ENCODE assay signal across 23 cellular contexts in the genomic region with DNA sequence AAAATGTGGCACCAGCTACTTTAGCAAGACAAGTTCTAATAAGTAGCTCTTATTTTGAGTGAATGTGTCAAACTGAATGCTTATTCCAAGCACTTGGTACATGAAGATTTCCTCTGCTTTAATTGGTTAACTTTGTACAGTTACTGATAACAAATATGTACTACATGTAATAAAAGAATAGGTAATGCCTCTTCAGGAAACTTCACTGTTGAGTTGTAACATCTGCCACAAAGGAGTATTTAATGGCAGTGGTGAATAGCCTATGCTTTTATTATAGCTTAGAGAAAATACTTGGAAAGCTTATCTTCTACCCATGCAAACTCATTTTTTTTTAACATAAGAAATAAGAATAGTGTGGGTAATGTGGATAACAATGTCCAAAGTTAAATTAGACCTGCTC.
DNase-seq lines count a peak whose midpoint lies in the region; ATAC-seq and TF ChIP-seq lines count a peak whose summit lies in the region.
"Had no signal": no experiment of that assay in that cellular context is flagged by ENCODE, and none has a peak within 500 bp of the region (broad histone marks: within the 10 kb centered on the region; RNA-seq: fewer than 3 reads in every experiment).

No MANE protein-coding gene starts in this region.

- H3K4me3 ChIP-seq in cardiac muscle cell (no peak overlapping the region), psoas muscle (no peak overlapping the region), right lobe of liver (no peak overlapping the region)
- H3K4me3 ChIP-seq: A549; BLaER1 treated with 17β-estradiol and CSF1 and Interleukin-3, amounts not matched to agents 10 nM and 100 nM; GM12878; GM23248 had no signal

- no peak for DNase-seq in cardiac muscle cell (ENCODE audit: low read depth in 1 of 2, low spot score in 1 of 2)
- DNase-seq in cardiac septum (ENCODE audit: low spot score), result no peak
- DNase-seq in left colon, result no peak
- no peak for DNase-seq in psoas muscle
- no peak for DNase-seq in effector memory CD8-positive, alpha-beta T cell
- DNase-seq in right lobe of liver, result no peak
- DNase-seq: 8988T; ACHN; AML-193; BE2C; CD4-positive, alpha-beta T cell; CD8-positive, alpha-beta memory T cell; DMS 273 treated with DMSO at 0.1 percent for 48 hours; DMS79; EL; GDM1; GM23248; H7; HCEC 1CT had no signal

- H3K27ac Mint-ChIP-seq in effector memory CD8-positive, alpha-beta T cell, result no peak overlapping the region
- H3K27ac Mint-ChIP-seq: CD4-positive, alpha-beta T cell had no signal

- no peaks in the 10 kb centered on the region for H3K27me3 ChIP-seq in cardiac muscle cell
- H3K27me3 ChIP-seq in psoas muscle (ENCODE audit: insufficient read depth in 3 of 3, low read length in 2 of 3), result no peaks in the 10 kb centered on the region
- no peaks in the 10 kb centered on the region for H3K27me3 ChIP-seq in right lobe of liver
- H3K27me3 ChIP-seq: BE2C; BLaER1 treated with 17β-estradiol and CSF1 and Interleukin-3, amounts not matched to agents 10 nM and 100 nM had no signal

- H3K36me3 ChIP-seq in cardiac muscle cell, result peaks cover 23% of the 10 kb centered on the region
- peaks cover 6 to 53% of the 10 kb centered on the region in 2 donors for H3K36me3 ChIP-seq in psoas muscle (ENCODE audit: insufficient read depth in 1 of 2, low read depth in 1 of 2)
- peaks cover 0 to 15% (median 7%) of the 10 kb centered on the region in 4 donors for H3K36me3 ChIP-seq in right lobe of liver

- H3K4me1 ChIP-seq in cardiac muscle cell (ENCODE audit: low read depth) (peaks cover 17% of the 10 kb centered on the region), psoas muscle (no peaks in the 10 kb centered on the region), right lobe of liver (peaks cover 0 to 14% (median 1%) of the 10 kb centered on the region in 4 donors)
- H3K4me1 ChIP-seq: BE2C had no signal

- no peak overlapping the region for H3K4me3 Mint-ChIP-seq in effector memory CD8-positive, alpha-beta T cell
- H3K4me3 Mint-ChIP-seq: CD14-positive monocyte; CD4-positive, alpha-beta T cell; CD8-positive, alpha-beta memory T cell had no signal

- no peaks in the 10 kb centered on the region for H3K9me3 ChIP-seq in cardiac muscle cell (ENCODE audit: low read depth)
- no peaks in the 10 kb centered on the region for H3K9me3 ChIP-seq in psoas muscle
- H3K9me3 ChIP-seq in right lobe of liver, result no peaks in the 10 kb centered on the region
- H3K9me3 ChIP-seq: A549, BE2C had no signal

- H3K4me1 Mint-ChIP-seq in effector memory CD8-positive, alpha-beta T cell (ENCODE audit: low read depth in 2 of 2), result peaks cover 0 to 7% of the 10 kb centered on the region in 2 donors

- H3K9me3 Mint-ChIP-seq in effector memory CD8-positive, alpha-beta T cell, result no peaks in the 10 kb centered on the region
- H3K9me3 Mint-ChIP-seq: CD4-positive, alpha-beta T cell; CD8-positive, alpha-beta memory T cell had no signal

- peak; percentile 81 for ATAC-seq in left colon
- no peak for ATAC-seq in psoas muscle
- ATAC-seq in effector memory CD8-positive, alpha-beta T cell (replicated peaks), result no peak
- ATAC-seq in right lobe of liver, result no peak
- ATAC-seq: A549, GM12878 had no signal

- intact Hi-C loops in cardiac septum (cut with DNase I), result loop anchor here (10.0 kb wide), 1 partner anchor 167 kb away; a partner anchor contains a TSS
- intact Hi-C loops in left colon (cut with DNase I, micrococcal nuclease), result no loop called here
- intact Hi-C loops in psoas muscle (cut with DNase I), result no loop called here
- intact Hi-C loops in right lobe of liver (cut with DNase I), result no loop called here

- no peak for TF ChIP-seq POLR2A in right lobe of liver (IDR thresholded peaks at IDR 0.05)

- no peaks in the 10 kb centered on the region for H3K27me3 Mint-ChIP-seq in effector memory CD8-positive, alpha-beta T cell
- H3K27me3 Mint-ChIP-seq: CD4-positive, alpha-beta T cell; CD8-positive, alpha-beta memory T cell had no signal

- TF ChIP-seq CTCF in cardiac muscle cell (IDR thresholded peaks at IDR 0.05; ENCODE audit: low read depth, low read length) (no peak), psoas muscle (IDR thresholded peaks at IDR 0.05) (no peak), right lobe of liver (IDR thresholded peaks at IDR 0.05) (no peak)

- H3K27ac ChIP-seq in cardiac muscle cell (peak overlapping the region; percentile 59), psoas muscle (peak overlapping the region; percentile 23), right lobe of liver (no peak overlapping the region)
- H3K27ac ChIP-seq: A549; BLaER1 treated with 17β-estradiol and CSF1 and Interleukin-3, amounts not matched to agents 10 nM and 100 nM; GM23248 had no signal

- H3K36me3 Mint-ChIP-seq in effector memory CD8-positive, alpha-beta T cell (ENCODE audit: insufficient read depth), result peaks cover 32% of the 10 kb centered on the region

Comparison
In these comparisons a context has a peak if more than half of its experiments do, and no peak if none do; other contexts are left out.
1. H3K27ac ChIP-seq: peak in cardiac muscle cell (single experiment) and psoas muscle (single experiment); none in right lobe of liver (0 of 3).